10 cellular contexts compared by ENCODE assay signal in the genomic region with DNA sequence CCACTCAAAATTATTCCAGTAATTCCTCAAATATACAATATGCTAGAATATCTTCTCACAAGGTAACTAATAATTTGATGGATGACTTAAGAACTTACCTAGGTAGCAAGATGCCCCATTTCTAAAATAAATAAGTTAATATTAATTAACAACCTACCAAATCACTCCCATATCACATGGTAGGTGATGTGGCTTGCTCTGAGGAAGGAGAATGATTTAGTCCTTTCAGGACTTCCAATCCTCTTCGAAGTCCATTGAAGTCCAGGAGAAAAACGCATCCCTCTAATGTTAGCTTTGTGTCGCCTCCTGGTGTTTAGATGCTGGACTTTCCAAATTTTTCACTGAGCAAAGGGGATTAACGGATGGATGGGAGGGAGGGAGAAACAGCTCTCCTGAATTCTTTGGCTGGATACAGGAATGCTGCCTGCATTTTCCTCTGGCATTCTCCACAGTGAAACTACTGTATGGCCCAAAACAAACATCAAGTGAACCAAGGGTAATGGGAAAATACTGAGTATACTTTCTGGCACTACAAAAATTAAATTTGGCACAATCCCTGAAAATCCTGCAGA. TPM values are rescaled to one million over a fixed set of nuclear protein-coding genes. Genes with fewer than 3 reads are reported as not detected.
DNase-seq lines count a peak whose midpoint lies in the region; ATAC-seq and TF ChIP-seq lines count a peak whose summit lies in the region.
"Had no signal": no experiment of that assay in that cellular context is flagged by ENCODE, and none has a peak within 500 bp of the region (broad histone marks: within the 10 kb centered on the region; RNA-seq: fewer than 3 reads in every experiment).

No MANE protein-coding gene starts in this region.

- H3K4me3 ChIP-seq in AG09309 (ENCODE audit: control insufficient read depth, low read depth, low read length) (no peak overlapping the region), HFF-Myc (replicated peaks; ENCODE audit: low read depth, low read length) (no peak overlapping the region), cardiac fibroblast (replicated peaks in 1 of 2; ENCODE audit: low read depth in 2 of 2, low read length in 2 of 2) (no peak overlapping the region), upper lobe of left lung (no peak overlapping the region)

- TF ChIP-seq EP300 in upper lobe of left lung (IDR thresholded peaks at IDR 0.05) = no peak

- DNase-seq in AG09309 (ENCODE audit: low read depth) (no peak), HFF-Myc (ENCODE audit: extremely low read depth, low read depth) (no peak), cardiac fibroblast (ENCODE audit: low read depth in 2 of 2) (peak in 1 of 2 donors; percentile 59), left kidney (ENCODE audit: low read depth, low spot score) (peak; percentile 41), upper lobe of left lung (no peak)
- DNase-seq in activated T-cell treated with anti-CD3 and anti-CD28 coated beads, Interleukin-2, amount 50 U/mL, for 24 hours = no peak

- no peaks in the 10 kb centered on the region for H3K9me3 ChIP-seq in upper lobe of left lung

- WGBS in upper lobe of left lung, 2 donors = 83 to 86% methylated on average over 4 of the region's 4 CpGs

- ATAC-seq in HG03378 (IDR thresholded peaks at IDR 0.05; ENCODE audit: unreplicated experiment) (no peak), upper lobe of left lung (ENCODE audit: low FRiP score in 2 of 2) (no peak), GM18907 (IDR thresholded peaks at IDR 0.05; ENCODE audit: unreplicated experiment) (no peak)

- no peaks in the 10 kb centered on the region for H3K9me3 Mint-ChIP-seq in activated T-cell treated with anti-CD3 and anti-CD28 coated beads, Interleukin-2, amount 50 U/mL, for 24 hours
- H3K9me3 Mint-ChIP-seq: dendritic cell treated with granulocyte-macrophage colony-stimulating factor and Interleukin-4, amounts not matched to agents 40 ng/mL and 50 ng/mL, for 4 days had no signal

- no peaks in the 10 kb centered on the region for H3K36me3 Mint-ChIP-seq in activated T-cell treated with anti-CD3 and anti-CD28 coated beads, Interleukin-2, amount 50 U/mL, for 24 hours (ENCODE audit: low read depth)
- H3K36me3 Mint-ChIP-seq: IgD-negative memory B cell had no signal

- no peaks in the 10 kb centered on the region for H3K36me3 ChIP-seq in upper lobe of left lung

- H3K4me1 Mint-ChIP-seq in activated T-cell treated with anti-CD3 and anti-CD28 coated beads, Interleukin-2, amount 50 U/mL, for 24 hours (ENCODE audit: low read depth) = no peaks in the 10 kb centered on the region

- peak; percentile 13 for TF ChIP-seq CTCF in AG09309 (IDR thresholded peaks at IDR 0.05; ENCODE audit: control insufficient read depth, insufficient read depth, low read depth, low read length, missing control alignments)
- TF ChIP-seq CTCF in HFF-Myc (IDR thresholded peaks at IDR 0.05; ENCODE audit: low read depth, low read length, missing control alignments) = peak; percentile 30
- peak; percentile 36 for TF ChIP-seq CTCF in cardiac fibroblast (IDR thresholded peaks at IDR 0.05; ENCODE audit: low read depth, low read length)
- peak in 1 of 6 experiments; percentile 9 for TF ChIP-seq CTCF in upper lobe of left lung (IDR thresholded peaks at IDR 0.05)

- H3K4me3 Mint-ChIP-seq in activated T-cell treated with anti-CD3 and anti-CD28 coated beads, Interleukin-2, amount 50 U/mL, for 24 hours = no peak overlapping the region
- H3K4me3 Mint-ChIP-seq: dendritic cell treated with granulocyte-macrophage colony-stimulating factor and Interleukin-4, amounts not matched to agents 40 ng/mL and 50 ng/mL, for 4 days; IgD-negative memory B cell had no signal

- TF ChIP-seq POLR2A in upper lobe of left lung (IDR thresholded peaks at IDR 0.05) = no peak

- H3K27ac ChIP-seq in upper lobe of left lung = no peak overlapping the region

- no peak overlapping the region for H3K27ac Mint-ChIP-seq in activated T-cell treated with anti-CD3 and anti-CD28 coated beads, Interleukin-2, amount 50 U/mL, for 24 hours
- H3K27ac Mint-ChIP-seq: dendritic cell treated with granulocyte-macrophage colony-stimulating factor and Interleukin-4, amounts not matched to agents 40 ng/mL and 50 ng/mL, for 4 days; IgD-negative memory B cell had no signal

- peaks cover 5 to 25% (median 14%) of the 10 kb centered on the region in 4 donors for H3K4me1 ChIP-seq in upper lobe of left lung

- peaks cover 6% of the 10 kb centered on the region for H3K27me3 Mint-ChIP-seq in activated T-cell treated with anti-CD3 and anti-CD28 coated beads, Interleukin-2, amount 50 U/mL, for 24 hours
- H3K27me3 Mint-ChIP-seq: dendritic cell treated with granulocyte-macrophage colony-stimulating factor and Interleukin-4, amounts not matched to agents 40 ng/mL and 50 ng/mL, for 4 days; IgD-negative memory B cell had no signal

- no peaks in the 10 kb centered on the region for H3K27me3 ChIP-seq in upper lobe of left lung

RNA-seq across cellular contexts. Expression of a gene that starts 58.6 kb away (rescaled TPM):
- 10 to 100 TPM; 28.3 to 68.9 (median 36.3) TPM for total RNA-seq in upper lobe of left lung
